21 cellular contexts compared by ENCODE assay signal in genomic region chr17:20085283-20085875, GRCh38.
A peak's percentile ranks its signal among the peaks of the same experiment; 100 is the strongest.
DNase-seq lines count a peak whose midpoint lies in the region; ATAC-seq and TF ChIP-seq lines count a peak whose summit lies in the region.
"Had no signal": no experiment of that assay in that cellular context is flagged by ENCODE, and none has a peak within 500 bp of the region (broad histone marks: within the 10 kb centered on the region; RNA-seq: fewer than 3 reads in every experiment).

No MANE protein-coding gene starts in this region.

- H3K36me3 Mint-ChIP-seq in immature natural killer cell: peaks cover 0 to 5% (median 4%) of the 10 kb centered on the region in 3 donors
- H3K36me3 Mint-ChIP-seq: IgD-negative memory B cell; stimulated activated naive B cell treated with anti-CD40 and anti-IgM and Interleukin-4, amounts not matched to agents 10 μg/mL and 1 μg/mL and 100 μg/mL, for 72 hours had no signal

- intact Hi-C loops in esophagus squamous epithelium (cut with DNase I): no loop called here
- intact Hi-C loops in psoas muscle (cut with DNase I): no loop called here

- WGBS in esophagus squamous epithelium, 2 donors: 35 to 76% methylated on average over 16 to 17 of the region's 17 CpGs
- 42 to 59% (median 45%) methylated on average over 17 of the region's 17 CpGs for WGBS in psoas muscle, 3 donors

- peak overlapping the region in 3 of 4 donors; percentile 26 to 54 (median 46) for H3K27ac ChIP-seq in esophagus squamous epithelium
- peak overlapping the region; percentile 41 for H3K27ac ChIP-seq in psoas muscle

- H3K27me3 ChIP-seq in esophagus squamous epithelium (no peaks in the 10 kb centered on the region), psoas muscle (ENCODE audit: insufficient read depth in 3 of 3, low read length in 2 of 3) (no peaks in the 10 kb centered on the region)
- H3K27me3 ChIP-seq: gastroesophageal sphincter, uterus had no signal

- H3K27ac Mint-ChIP-seq in immature natural killer cell: no peak overlapping the region
- H3K27ac Mint-ChIP-seq: activated naive CD4-positive, alpha-beta T cell treated with anti-CD3 and anti-CD28 coated beads for 36 hours; IgD-negative memory B cell; stimulated activated naive B cell treated with anti-CD40 and anti-IgM and Interleukin-4, amounts not matched to agents 10 μg/mL and 1 μg/mL and 100 μg/mL, for 72 hours had no signal

- H3K4me3 Mint-ChIP-seq in immature natural killer cell: no peak overlapping the region
- H3K4me3 Mint-ChIP-seq: activated naive CD4-positive, alpha-beta T cell treated with anti-CD3 and anti-CD28 coated beads for 36 hours; IgD-negative memory B cell; stimulated activated naive B cell treated with anti-CD40 and anti-IgM and Interleukin-4, amounts not matched to agents 10 μg/mL and 1 μg/mL and 100 μg/mL, for 72 hours had no signal

- H3K36me3 ChIP-seq in esophagus squamous epithelium: no peaks in the 10 kb centered on the region
- H3K36me3 ChIP-seq in psoas muscle (ENCODE audit: insufficient read depth in 1 of 2, low read depth in 1 of 2): no peaks in the 10 kb centered on the region
- H3K36me3 ChIP-seq: gastroesophageal sphincter, uterus had no signal

- peaks cover 0 to 34% (median 4%) of the 10 kb centered on the region in 3 donors for H3K4me1 ChIP-seq in esophagus squamous epithelium
- H3K4me1 ChIP-seq in psoas muscle: no peaks in the 10 kb centered on the region
- H3K4me1 ChIP-seq: uterus had no signal

- in situ Hi-C loops in G401 (cut with HindIII; ENCODE audit: low sequenced_read_pairs): no loop called here

- peaks cover 2 to 5% (median 3%) of the 10 kb centered on the region in 3 donors for H3K27me3 Mint-ChIP-seq in immature natural killer cell (ENCODE audit: low read depth in 3 of 3)
- H3K27me3 Mint-ChIP-seq: stimulated activated naive B cell treated with anti-CD40 and anti-IgM and Interleukin-4, amounts not matched to agents 10 μg/mL and 1 μg/mL and 100 μg/mL, for 72 hours had no signal

- TF ChIP-seq POLR2A in NB4 (IDR thresholded peaks at IDR 0.05; ENCODE audit: extremely low read depth, insufficient read length) (no peak), esophagus squamous epithelium (IDR thresholded peaks at IDR 0.05) (no peak)

- H3K9me3 ChIP-seq in esophagus squamous epithelium: no peaks in the 10 kb centered on the region
- H3K9me3 ChIP-seq in psoas muscle: no peaks in the 10 kb centered on the region
- H3K9me3 ChIP-seq: gastroesophageal sphincter, uterus had no signal

- peak; percentile 58 for DNase-seq in G401 (ENCODE audit: low spot score)
- DNase-seq in NB4 (ENCODE audit: low read depth): peak; percentile 33
- DNase-seq in esophagus squamous epithelium (lab: John Stamatoyannopoulos, UW): no peak
- no peak for DNase-seq in psoas muscle
- no peak for DNase-seq in immature natural killer cell
- DNase-seq in GM20000 (ENCODE audit: low spot score): no peak
- no peak for DNase-seq in kidney glomerular epithelial cell (lab: John Stamatoyannopoulos, UW)
- no peak for DNase-seq in DMS79 treated with DMSO at 0.1 percent for 48 hours (lab: John Stamatoyannopoulos, UW)
- DNase-seq: activated CD4-positive, alpha-beta T cell treated with anti-CD3 and anti-CD28 coated beads for 4 hours; activated naive CD4-positive, alpha-beta T cell treated with anti-CD3 and anti-CD28 coated beads for 36 hours; Calu3; central memory CD4-positive, alpha-beta T cell; GF-D8; mesendoderm; NCI-H1105 treated with DMSO at 0.1 percent for 48 hours; small intestine; stimulated activated naive B cell treated with anti-CD40 and anti-IgM and Interleukin-4, amounts not matched to agents 10 μg/mL and 1 μg/mL and 100 μg/mL, for 72 hours; T1000; uterus had no signal

- H3K4me1 Mint-ChIP-seq in immature natural killer cell: peaks cover 9 to 49% of the 10 kb centered on the region in 2 donors
- H3K4me1 Mint-ChIP-seq: IgD-negative memory B cell had no signal

- TF ChIP-seq CTCF in NB4 (IDR thresholded peaks at IDR 0.05; ENCODE audit: low read depth, low read length) (no peak), esophagus squamous epithelium (IDR thresholded peaks at IDR 0.05) (no peak), psoas muscle (IDR thresholded peaks at IDR 0.05) (no peak), GM20000 (IDR thresholded peaks at IDR 0.05; ENCODE audit: extremely low read depth, missing control alignments) (no peak)

- H3K4me3 ChIP-seq in NB4 (ENCODE audit: low read depth, low read length) (no peak overlapping the region), esophagus squamous epithelium (no peak overlapping the region), psoas muscle (no peak overlapping the region)
- H3K4me3 ChIP-seq: gastroesophageal sphincter, uterus had no signal

- no peak for ATAC-seq in psoas muscle
- ATAC-seq: gastroesophageal sphincter; stimulated activated naive B cell treated with anti-CD40 and anti-IgM and Interleukin-4, amounts not matched to agents 10 μg/mL and 1 μg/mL and 100 μg/mL, for 72 hours had no signal

- H3K9me3 Mint-ChIP-seq in immature natural killer cell: no peaks in the 10 kb centered on the region
- H3K9me3 Mint-ChIP-seq: activated naive CD4-positive, alpha-beta T cell treated with anti-CD3 and anti-CD28 coated beads for 36 hours; IgD-negative memory B cell; stimulated activated naive B cell treated with anti-CD40 and anti-IgM and Interleukin-4, amounts not matched to agents 10 μg/mL and 1 μg/mL and 100 μg/mL, for 72 hours had no signal

Comparison
In these comparisons a context has a peak if more than half of its experiments do, and no peak if none do; other contexts are left out.
1. DNase-seq: peak in G401 (single experiment) and NB4 (single experiment); none in esophagus squamous epithelium (single experiment), psoas muscle (0 of 2), immature natural killer cell (0 of 3), GM20000 (single experiment), kidney glomerular epithelial cell (single experiment) and DMS79 treated with DMSO at 0.1 percent for 48 hours (single experiment).